Comparison of ENCODE assay signal across 8 cellular contexts in genomic region chr3:11803977-11804903, GRCh38. TPM values are rescaled to one million over a fixed set of nuclear protein-coding genes. Genes with fewer than 3 reads are reported as not detected.
DNase-seq lines count a peak whose midpoint lies in the region; ATAC-seq and TF ChIP-seq lines count a peak whose summit lies in the region.

No MANE protein-coding gene starts in this region.

- H3K36me3 Mint-ChIP-seq in activated CD4-positive, alpha-beta T cell treated with anti-CD3 and anti-CD28 coated beads for 36 hours (ENCODE audit: low read depth), result peaks cover 70% of the 10 kb centered on the region

- intact Hi-C loops in activated CD4-positive, alpha-beta T cell treated with anti-CD3 and anti-CD28 coated beads for 36 hours (cut with DNase I, micrococcal nuclease), result loop anchor here (1.0 to 10.0 kb wide), 5 partner anchors 85 to 429 kb away; no protein-coding TSS in a partner anchor

- no peaks in the 10 kb centered on the region for H3K27me3 ChIP-seq in osteoblast (ENCODE audit: insufficient read depth, low read length)

- CTCF ChIA-PET in activated CD4-positive, alpha-beta T cell treated with anti-CD3 and anti-CD28 coated beads for 36 hours (lab: Charles Lee), result interaction anchor here (0.5 to 1.8 kb wide), 16 partner anchors 10 to 511 kb away, joined by 3 to 16 read pairs (median 3); partner anchors contain the start of gene TAMM41

- H4K20me1 ChIP-seq in osteoblast (ENCODE audit: insufficient read depth, low read length), result no peaks in the 10 kb centered on the region

- H3K4me2 ChIP-seq in osteoblast (ENCODE audit: insufficient read depth, low read length), result no peak overlapping the region

- H3K79me2 ChIP-seq in osteoblast (ENCODE audit: insufficient read depth, low read length), result peaks cover 2% of the 10 kb centered on the region

- H3K4me1 ChIP-seq in osteoblast (ENCODE audit: insufficient read depth, low read length), result no peaks in the 10 kb centered on the region

- H3K4me1 Mint-ChIP-seq in activated CD4-positive, alpha-beta T cell treated with anti-CD3 and anti-CD28 coated beads for 36 hours, result peaks cover 5% of the 10 kb centered on the region

- no peak overlapping the region for H3K4me3 ChIP-seq in fibroblast of villous mesenchyme (ENCODE audit: low read depth, low read length)
- H3K4me3 ChIP-seq in osteoblast (ENCODE audit: insufficient read depth, low read length), result no peak overlapping the region

- peaks cover 35% of the 10 kb centered on the region for H3K36me3 ChIP-seq in osteoblast (ENCODE audit: insufficient read depth, low read length)

- H3K27me3 Mint-ChIP-seq in activated CD4-positive, alpha-beta T cell treated with anti-CD3 and anti-CD28 coated beads for 36 hours, result no peaks in the 10 kb centered on the region

- peaks cover 2% of the 10 kb centered on the region for H3K9me3 Mint-ChIP-seq in activated CD4-positive, alpha-beta T cell treated with anti-CD3 and anti-CD28 coated beads for 36 hours (ENCODE audit: low read depth)

- DNase-seq in activated CD4-positive, alpha-beta T cell treated with anti-CD3 and anti-CD28 coated beads for 36 hours, result peak; percentile 56
- no peak for DNase-seq in activated CD4-positive, alpha-beta T cell treated with anti-CD3 and anti-CD28 coated beads for 1 hour
- DNase-seq in NCI-H748 treated with DMSO at 0.1 percent for 48 hours (lab: John Stamatoyannopoulos, UW), result peak; percentile 22
- DNase-seq in activated T-cell treated with anti-CD3 and anti-CD28 coated beads, Interleukin-2, amount 50 U/mL, for 1 hour, result peak; percentile 21
- DNase-seq in fibroblast of villous mesenchyme (ENCODE audit: low read depth), result peak; percentile 62
- DNase-seq in osteoblast (ENCODE audit: insufficient read length, low spot score, missing footprints), result peak; percentile 77

- ATAC-seq in activated CD4-positive, alpha-beta T cell treated with anti-CD3 and anti-CD28 coated beads for 36 hours, result peak; percentile 80
- ATAC-seq in HG02852 (IDR thresholded peaks at IDR 0.05; ENCODE audit: unreplicated experiment) (peak; percentile 60), GM21717 (IDR thresholded peaks at IDR 0.05; ENCODE audit: unreplicated experiment) (no peak)

- H3K27ac ChIP-seq in osteoblast (ENCODE audit: low read depth, low read length), result no peak overlapping the region

- H3K9me3 ChIP-seq in osteoblast (ENCODE audit: low read depth, low read length), result no peaks in the 10 kb centered on the region

- no peak overlapping the region for H3K4me3 Mint-ChIP-seq in activated CD4-positive, alpha-beta T cell treated with anti-CD3 and anti-CD28 coated beads for 36 hours

- POLR2A ChIA-PET in activated CD4-positive, alpha-beta T cell treated with anti-CD3 and anti-CD28 coated beads for 36 hours (lab: Charles Lee), result interaction anchor here (0.6 kb wide), 2 partner anchors 19 to 40 kb away, joined by 3 to 4 read pairs; no protein-coding TSS in a partner anchor

- H3K27ac Mint-ChIP-seq in activated CD4-positive, alpha-beta T cell treated with anti-CD3 and anti-CD28 coated beads for 36 hours, result no peak overlapping the region

- TF ChIP-seq CTCF in fibroblast of villous mesenchyme (IDR thresholded peaks at IDR 0.05; ENCODE audit: insufficient read depth, low read depth, low read length) (peak; percentile 82), osteoblast (IDR thresholded peaks at IDR 0.05; ENCODE audit: extremely low read depth, low read depth, low read length) (peak; percentile 79)

- H2AFZ ChIP-seq in osteoblast (ENCODE audit: low read length), result no peak overlapping the region

RNA-seq across cellular contexts. Expression of gene TAMM41, which starts 42.4 kb away (rescaled TPM):
- total RNA-seq in activated CD4-positive, alpha-beta T cell treated with anti-CD3 and anti-CD28 coated beads for 36 hours, result 10 to 100 TPM; 26.3 to 30.2 TPM
- 9.0 and 10.4 TPM in 2 replicates for total RNA-seq in fibroblast of villous mesenchyme
- total RNA-seq in osteoblast, result 8.7 and 13.8 TPM in 2 replicates
